In the genomic region with DNA sequence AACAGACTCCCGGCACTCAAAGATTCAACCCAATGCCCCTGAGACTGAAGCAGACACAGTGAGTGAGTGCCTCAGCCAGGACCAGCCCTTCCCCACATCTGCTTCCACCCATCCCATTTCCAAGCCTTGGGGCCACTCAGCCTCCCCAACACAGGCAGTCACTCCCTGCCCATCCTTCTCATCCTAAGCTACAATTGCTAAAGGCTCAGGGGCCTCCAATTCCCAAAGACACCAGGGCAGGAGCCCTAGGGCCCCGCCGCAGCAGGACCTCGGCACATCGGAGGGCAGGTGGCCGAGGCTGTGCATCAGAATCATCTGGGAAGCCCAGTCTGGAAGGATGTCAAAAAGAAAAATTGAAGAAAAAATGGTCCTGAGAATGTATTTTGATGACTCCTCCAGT, we compare ENCODE assay signal across 28 cellular contexts. TPM values are rescaled to one million over a fixed set of nuclear protein-coding genes. Genes with fewer than 3 reads are reported as not detected.
"Had no signal": no experiment of that assay in that cellular context is flagged by ENCODE, and none has a peak within 500 bp of the region (broad histone marks: within the 10 kb centered on the region; RNA-seq: fewer than 3 reads in every experiment).

No MANE protein-coding gene starts in this region.

- DNase-seq: activated CD4-positive, alpha-beta T cell treated with anti-CD3 and anti-CD28 coated beads for 1 hour; activated CD4-positive, alpha-beta T cell treated with anti-CD3 and anti-CD28 coated beads, Interleukin-2, amount 10 ng/mL, durations not matched to agents 7 days and 5 days; activated CD8-positive, alpha-beta memory T cell treated with anti-CD3 and anti-CD28 coated beads for 24 hours; activated gamma-delta T cell; activated naive CD4-positive, alpha-beta T cell treated with anti-CD3 and anti-CD28 coated beads, Interleukin-2, amount 50 U/mL, for 16 hours; amniotic stem cell; brain microvascular endothelial cell; foreskin keratinocyte; heart right ventricle; kidney glomerular epithelial cell; left ventricle myocardium inferior; ovary; psoas muscle; sigmoid colon; small intestine; stimulated activated CD4-positive, alpha-beta T cell treated with anti-CD3 and anti-CD28 coated beads, Interleukin-4, amount 100 ng/mL, for 24 hours; SW 1271; T1000; trophoblast cell; uterus had no signal

- H3K27ac Mint-ChIP-seq: activated CD4-positive, alpha-beta T cell treated with anti-CD3 and anti-CD28 coated beads, Interleukin-2, amount 10 ng/mL, durations not matched to agents 7 days and 5 days; nephron; stimulated activated effector memory CD8-positive, alpha-beta T cell treated with anti-CD3 and anti-CD28 coated beads, Interleukin-12 subunit alpha, Interleukin-12 subunit beta, amount 100 ng/mL, for 72 hours; stimulated activated naive CD8-positive, alpha-beta T cell treated with anti-CD3 and anti-CD28 coated beads, Interleukin-15, Interleukin-2, amounts not matched to agents 100 ng/mL and 50 ng/mL, for 24 hours had no signal

- H3K27me3 ChIP-seq: brain microvascular endothelial cell, foreskin keratinocyte, heart right ventricle, ovary, sigmoid colon, uterus had no signal

- H3K27me3 Mint-ChIP-seq: activated CD4-positive, alpha-beta T cell treated with anti-CD3 and anti-CD28 coated beads, Interleukin-2, amount 10 ng/mL, durations not matched to agents 7 days and 5 days; stimulated activated naive CD8-positive, alpha-beta T cell treated with anti-CD3 and anti-CD28 coated beads, Interleukin-15, Interleukin-2, amounts not matched to agents 100 ng/mL and 50 ng/mL, for 24 hours had no signal

- H3K4me3 Mint-ChIP-seq: activated CD4-positive, alpha-beta T cell treated with anti-CD3 and anti-CD28 coated beads, Interleukin-2, amount 10 ng/mL, durations not matched to agents 7 days and 5 days; nephron; stimulated activated effector memory CD8-positive, alpha-beta T cell treated with anti-CD3 and anti-CD28 coated beads, Interleukin-12 subunit alpha, Interleukin-12 subunit beta, amount 100 ng/mL, for 72 hours; stimulated activated naive CD8-positive, alpha-beta T cell treated with anti-CD3 and anti-CD28 coated beads, Interleukin-15, Interleukin-2, amounts not matched to agents 100 ng/mL and 50 ng/mL, for 24 hours; T-helper 1 cell treated with Interleukin-12 subunit alpha and Interleukin-12 subunit beta and Interleukin-4 antibody, amounts not matched to agents 30 μg/mL and 1 μg/mL, for 36 hours had no signal

- H3K4me3 ChIP-seq: heart right ventricle, left ventricle myocardium inferior, ovary, psoas muscle, sigmoid colon, thoracic aorta, uterus had no signal

- H3K27ac ChIP-seq: brain microvascular endothelial cell, foreskin keratinocyte, heart right ventricle, left ventricle myocardium inferior, ovary, psoas muscle, sigmoid colon, thoracic aorta, uterus had no signal

- ATAC-seq: esophagus mucosa; foreskin keratinocyte; stimulated activated effector memory CD8-positive, alpha-beta T cell treated with anti-CD3 and anti-CD28 coated beads, Interleukin-12 subunit alpha, Interleukin-12 subunit beta, amount 100 ng/mL, for 72 hours had no signal

- H3K4me1 ChIP-seq: foreskin keratinocyte, heart right ventricle, left ventricle myocardium inferior, psoas muscle, sigmoid colon, uterus had no signal

- H3K36me3 ChIP-seq: ovary, uterus had no signal

- H3K9me3 Mint-ChIP-seq: activated CD4-positive, alpha-beta T cell treated with anti-CD3 and anti-CD28 coated beads, Interleukin-2, amount 10 ng/mL, durations not matched to agents 7 days and 5 days; nephron; stimulated activated effector memory CD8-positive, alpha-beta T cell treated with anti-CD3 and anti-CD28 coated beads, Interleukin-12 subunit alpha, Interleukin-12 subunit beta, amount 100 ng/mL, for 72 hours; stimulated activated naive CD8-positive, alpha-beta T cell treated with anti-CD3 and anti-CD28 coated beads, Interleukin-15, Interleukin-2, amounts not matched to agents 100 ng/mL and 50 ng/mL, for 24 hours; T-helper 1 cell treated with Interleukin-12 subunit alpha and Interleukin-12 subunit beta and Interleukin-4 antibody, amounts not matched to agents 30 μg/mL and 1 μg/mL, for 36 hours had no signal

- H3K4me1 Mint-ChIP-seq: nephron; stimulated activated effector memory CD8-positive, alpha-beta T cell treated with anti-CD3 and anti-CD28 coated beads, Interleukin-12 subunit alpha, Interleukin-12 subunit beta, amount 100 ng/mL, for 72 hours had no signal

RNA-seq across cellular contexts. Expression of gene OCA2, which starts 18.5 kb away (rescaled TPM):
- total RNA-seq: activated CD4-positive, alpha-beta T cell treated with anti-CD3 and anti-CD28 coated beads, Interleukin-2, amount 10 ng/mL, durations not matched to agents 7 days and 5 days; left ventricle myocardium inferior; lung microvascular endothelial cell; mucosa of gallbladder had no signal
